8 cellular contexts compared by ENCODE assay signal in the genomic region with DNA sequence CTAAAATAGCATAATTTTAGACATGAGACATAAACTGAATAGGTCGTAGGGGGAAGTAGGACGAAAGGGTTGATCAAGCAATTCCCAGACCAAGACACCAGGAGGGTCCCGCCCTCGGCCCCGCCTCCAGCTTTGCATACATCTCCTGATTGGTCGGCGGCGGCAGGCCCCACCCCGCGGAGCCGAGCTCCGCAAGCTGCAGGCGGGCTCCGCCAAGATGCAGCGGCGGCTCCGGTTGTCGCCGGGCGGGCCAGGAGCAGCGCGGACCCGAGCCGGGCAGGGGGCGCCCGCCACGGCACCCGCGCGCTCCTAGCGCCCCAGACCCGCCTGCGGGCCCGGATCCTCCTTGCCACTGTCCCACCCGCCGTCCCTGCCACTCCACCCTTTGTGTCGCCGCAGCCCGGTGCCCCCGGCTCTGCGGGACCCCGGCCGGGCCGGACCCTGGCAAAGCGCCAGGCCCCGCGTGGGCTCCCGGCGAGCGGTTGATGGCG. TPM values are rescaled to one million over a fixed set of nuclear protein-coding genes. Genes with fewer than 3 reads are reported as not detected.
DNase-seq lines count a peak whose midpoint lies in the region; TF ChIP-seq lines count a peak whose summit lies in the region.

A gene (plus strand): TSS at position 215 of the 491 bp plus-strand sequence. CDS start 412 bp downstream, outside the sequence.

- H2BK120ac ChIP-seq in mesendoderm (ENCODE audit: low read depth, low read length): peak within 1 kb of the TSS; percentile 39

- no peaks in the 10 kb centered on the region for H3K9me3 ChIP-seq in endocrine pancreas (ENCODE audit: control insufficient read depth, low read length)

- H3K4ac ChIP-seq in mesendoderm (ENCODE audit: low read depth, low read length): peak within 1 kb of the TSS; percentile 61

- DNase-seq in CD1c-positive myeloid dendritic cell (ENCODE audit: extremely low spot score): peak; percentile 98
- peak; percentile 97 for DNase-seq in GM20000 (ENCODE audit: low spot score)
- DNase-seq in HT1080 (ENCODE audit: low read depth): peak; percentile 86
- peak; percentile 90 for DNase-seq in NOMO-1 treated with dmso at 0.1 percent for 144 hours (lab: John Stamatoyannopoulos, UW; ENCODE audit: unreplicated experiment)
- peak; percentile 68 for DNase-seq in activated CD8-positive, alpha-beta memory T cell treated with anti-CD3 and anti-CD28 coated beads, Interleukin-2, amount 50 U/mL, for 1 hour (ENCODE audit: extremely low read depth)
- peak; percentile 97 for DNase-seq in mesendoderm
- peak; percentile 82 for DNase-seq in stimulated activated CD8-positive, alpha-beta memory T cell treated with anti-CD3 and anti-CD28 coated beads, Interleukin-12 subunit alpha, Interleukin-12 subunit beta, amount 100 ng/mL, for 24 hours (ENCODE audit: extremely low read depth)

- H2AK5ac ChIP-seq in mesendoderm (ENCODE audit: low read length): no peak within 1 kb of the TSS

- no peaks in the 10 kb centered on the region for H3K36me3 ChIP-seq in endocrine pancreas (ENCODE audit: control insufficient read depth, insufficient read depth, low read length)
- no peaks in the 10 kb centered on the region for H3K36me3 ChIP-seq in mesendoderm (ENCODE audit: control insufficient read depth, insufficient read depth, low read length)

- H3K18ac ChIP-seq in mesendoderm (ENCODE audit: low read length): peak within 1 kb of the TSS; percentile 91

- H2BK5ac ChIP-seq in mesendoderm (ENCODE audit: low read length): no peak within 1 kb of the TSS

- H3K79me2 ChIP-seq in mesendoderm (ENCODE audit: control insufficient read depth, insufficient read depth, low read length): peaks cover 19% of the 10 kb centered on the region

- H3K23ac ChIP-seq in mesendoderm (ENCODE audit: low read length): peak within 1 kb of the TSS; percentile 17

- H2BK15ac ChIP-seq in mesendoderm (replicated peaks; ENCODE audit: low read depth): no peak within 1 kb of the TSS

- H3K27ac ChIP-seq in mesendoderm (ENCODE audit: low read depth, low read length): peak within 1 kb of the TSS; percentile 58

- WGBS in mesendoderm (ENCODE audit: extremely low coverage, insufficient coverage, low lambda C conversion rate): no CpG with 5 or more reads among the region's 51 CpGs

- H3K4me2 ChIP-seq in mesendoderm (ENCODE audit: low read length): peak within 1 kb of the TSS; percentile 83

- H4K8ac ChIP-seq in mesendoderm (ENCODE audit: low read depth, low read length): no peak within 1 kb of the TSS

- H4K5ac ChIP-seq in mesendoderm (ENCODE audit: low read length): no peak within 1 kb of the TSS

- no peak within 1 kb of the TSS for H3K4me3 ChIP-seq in endocrine pancreas (ENCODE audit: control insufficient read depth, insufficient read depth, low read length)
- H3K4me3 ChIP-seq in mesendoderm (ENCODE audit: low read length): peak within 1 kb of the TSS; percentile 64

- no peak for TF ChIP-seq CTCF in GM20000 (IDR thresholded peaks at IDR 0.05; ENCODE audit: extremely low read depth, missing control alignments)

- H3K79me1 ChIP-seq in mesendoderm (ENCODE audit: low read length): peaks cover 18% of the 10 kb centered on the region

- H3K56ac ChIP-seq in mesendoderm (ENCODE audit: low read length): peak within 1 kb of the TSS; percentile 86

- H3K4me1 ChIP-seq in endocrine pancreas (ENCODE audit: control insufficient read depth, insufficient read depth, low read length) (no peaks in the 10 kb centered on the region), mesendoderm (ENCODE audit: control insufficient read depth, low read depth, low read length) (peaks cover 6% of the 10 kb centered on the region)

- H3K9ac ChIP-seq in endocrine pancreas (ENCODE audit: control insufficient read depth, insufficient read depth, low read length) (peak within 1 kb of the TSS; percentile 43), mesendoderm (ENCODE audit: low read length) (peak within 1 kb of the TSS; percentile 73)

- H3K27me3 ChIP-seq in endocrine pancreas (ENCODE audit: control insufficient read depth, insufficient read depth, low read length) (no peaks in the 10 kb centered on the region), mesendoderm (ENCODE audit: insufficient read depth, low read length, poor library complexity) (no peaks in the 10 kb centered on the region)

RNA-seq across cellular contexts. Expression of the gene that starts here (rescaled TPM):
- total RNA-seq in HT1080 (2014; rRNA removed; shearing (Covaris generic)): 3.6 and 3.8 TPM in 2 replicates
- 3.4 and 3.9 TPM in 2 replicates for polyA plus RNA-seq in HT1080 (2015; cell fraction: cytosol; rRNA removed)
- 2.6 and 2.9 TPM in 2 replicates for polyA plus RNA-seq in HT1080 (2015; cell fraction: nucleus; rRNA removed)
- 32.5 TPM for polyA plus RNA-seq in mesendoderm (2013, experiment 1 of 2)
- 31.7 TPM for polyA plus RNA-seq in mesendoderm (2013, experiment 2 of 2)
